Comparison of ENCODE assay signal across 10 cellular contexts in the genomic region with DNA sequence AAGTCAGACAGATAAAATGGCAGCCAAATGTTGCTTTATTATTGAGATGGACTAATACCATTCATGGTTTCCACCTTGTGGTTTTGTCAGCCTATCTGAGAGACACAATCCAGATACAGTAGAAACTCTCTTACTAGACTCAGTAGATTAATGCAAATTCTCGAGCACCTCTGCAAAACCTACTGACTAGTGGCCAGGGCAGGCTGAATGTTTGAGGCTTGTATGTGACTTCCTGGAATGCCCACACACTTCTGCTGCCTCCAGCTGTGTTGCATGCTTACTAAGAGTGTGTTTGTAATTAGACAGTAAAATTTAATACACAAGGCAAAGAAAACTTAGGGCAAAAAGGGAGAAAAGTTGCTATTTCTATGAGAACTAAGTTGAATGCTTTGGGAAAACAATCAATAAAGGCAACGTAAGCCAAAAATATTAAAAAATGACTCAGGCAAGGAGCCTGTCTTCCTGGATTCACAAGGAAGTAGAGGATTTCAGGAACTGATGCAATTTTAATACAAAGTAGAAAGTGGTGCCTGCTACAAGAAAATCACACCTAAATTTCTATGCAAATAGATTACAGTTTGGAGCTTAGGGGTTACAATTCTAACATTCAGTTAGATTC. TPM values are rescaled to one million over a fixed set of nuclear protein-coding genes. Genes with fewer than 3 reads are reported as not detected.
DNase-seq lines count a peak whose midpoint lies in the region; ATAC-seq, FAIRE-seq and TF ChIP-seq lines count a peak whose summit lies in the region.
"Had no signal": no experiment of that assay in that cellular context is flagged by ENCODE, and none has a peak within 500 bp of the region (broad histone marks: within the 10 kb centered on the region; RNA-seq: fewer than 3 reads in every experiment).

No MANE protein-coding gene starts in this region.

- H3K9me3 ChIP-seq in left lung, result no peaks in the 10 kb centered on the region

- ATAC-seq in GM21360 (IDR thresholded peaks at IDR 0.05; ENCODE audit: unreplicated experiment) (peak; percentile 90), HG03354 (IDR thresholded peaks at IDR 0.05; ENCODE audit: poor library complexity, severe bottlenecking, unreplicated experiment) (peak; percentile 72), left lung (no peak), sciatic nerve (no peak)

- peaks cover 0 to 17% of the 10 kb centered on the region in 2 donors for H3K4me1 ChIP-seq in left lung

- peak; percentile 4 for DNase-seq in G401 (ENCODE audit: low spot score)
- DNase-seq in bronchial epithelial cell (ENCODE audit: low read depth), result peak; percentile 7
- no peak for DNase-seq in left lung
- DNase-seq in sciatic nerve (ENCODE audit: low spot score), result no peak
- DNase-seq in NCI-H187 (lab: John Stamatoyannopoulos, UW), result no peak
- no peak for DNase-seq in 8988T
- DNase-seq: SHP77 treated with DMSO at 0.1 percent for 48 hours, trophoblast cell had no signal

- no peak for TF ChIP-seq CTCF in bronchial epithelial cell (IDR thresholded peaks at IDR 0.05; ENCODE audit: insufficient read depth, low read length, severe bottlenecking)
- no peak for TF ChIP-seq CTCF in left lung (IDR thresholded peaks at IDR 0.05)

- H3K36me3 ChIP-seq in bronchial epithelial cell (ENCODE audit: control insufficient read depth, insufficient read depth, low read length), result no peaks in the 10 kb centered on the region
- no peaks in the 10 kb centered on the region for H3K36me3 ChIP-seq in left lung

- intact Hi-C loops in left lung (cut with DNase I) (no loop called here), sciatic nerve (cut with DNase I) (no loop called here)

- in situ Hi-C loops in G401 (cut with HindIII; ENCODE audit: low sequenced_read_pairs), result no loop called here

- H3K27ac ChIP-seq in left lung, result peak overlapping the region in 1 of 2 donors; percentile 49

- FAIRE-seq in bronchial epithelial cell (lab: Jason Lieb, UNC), result no peak

- H3K27me3 ChIP-seq in bronchial epithelial cell (ENCODE audit: control insufficient read depth, insufficient read depth, low read length) (no peaks in the 10 kb centered on the region), left lung (no peaks in the 10 kb centered on the region)

- H3K4me3 ChIP-seq in bronchial epithelial cell (ENCODE audit: low read depth, low read length), result no peak overlapping the region
- H3K4me3 ChIP-seq in left lung, result no peak overlapping the region

RNA-seq across cellular contexts. Expression of a gene that starts 30.3 kb away (rescaled TPM):
- 422 and 554 TPM in 2 replicates for total RNA-seq in G401 (2014; rRNA removed; shearing (Covaris generic))
- total RNA-seq in bronchial epithelial cell (95.1 and 173 TPM in 2 replicates), left lung (100 to 1,000 TPM in 1 of 2 donors, 10 to 100 TPM in 1; 76.0 to 132 TPM), sciatic nerve (114 TPM)

RNA-seq across cellular contexts. Expression of a gene that starts 52.8 kb away (rescaled TPM):
- 14.1 and 27.4 TPM in 2 replicates for total RNA-seq in G401 (2014; rRNA removed; shearing (Covaris generic))
- 6.6 and 7.3 TPM in 2 replicates for total RNA-seq in bronchial epithelial cell
- total RNA-seq in left lung, result 10 to 100 TPM; 17.9 to 24.8 TPM
- 23.0 TPM for total RNA-seq in sciatic nerve

RNA-seq across cellular contexts. Expression of a gene that starts 53.3 kb away (rescaled TPM):
- 51.6 and 77.6 TPM in 2 replicates for total RNA-seq in G401 (2014; rRNA removed; shearing (Covaris generic))
- 0.53 and 1.4 TPM in 2 replicates for total RNA-seq in bronchial epithelial cell
- 1 to 10 TPM; 3.6 to 8.8 TPM for total RNA-seq in left lung
- 0.85 TPM for total RNA-seq in sciatic nerve

Comparison
In these comparisons a context has a peak if more than half of its experiments do, and no peak if none do; other contexts are left out.
1. DNase-seq: peak in G401 (single experiment) and bronchial epithelial cell (single experiment); none in left lung (0 of 2), sciatic nerve (single experiment), NCI-H187 (0 of 2) and 8988T (single experiment).
2. ATAC-seq: peak in GM21360 (single experiment) and HG03354 (single experiment); none in left lung (single experiment) and sciatic nerve (single experiment).